Comparison of ENCODE assay signal across 31 cellular contexts in genomic region chr6:24344981-24345380, GRCh38. TPM values are rescaled to one million over a fixed set of nuclear protein-coding genes. Genes with fewer than 3 reads are reported as not detected.
"Had no signal": no experiment of that assay in that cellular context is flagged by ENCODE, and none has a peak within 500 bp of the region (broad histone marks: within the 10 kb centered on the region; RNA-seq: fewer than 3 reads in every experiment).

No MANE protein-coding gene starts in this region.

- H3K36me3 ChIP-seq: brain microvascular endothelial cell, MG63, Peyer's patch, WERI-Rb-1 had no signal

- H3K4me3 Mint-ChIP-seq: activated CD4-positive, alpha-beta memory T cell treated with anti-CD3 and anti-CD28 coated beads, Interleukin-2, amount 10 ng/mL, durations not matched to agents 7 days and 5 days; activated naive CD4-positive, alpha-beta T cell treated with anti-CD3 and anti-CD28 coated beads, Interleukin-2, amount 10 ng/mL, durations not matched to agents 7 days and 5 days; activated naive CD8-positive, alpha-beta T cell; activated naive CD8-positive, alpha-beta T cell treated with anti-CD3 and anti-CD28 coated beads, Interleukin-2, amount 50 U/mL, for 24 hours; activated T-cell treated with anti-CD3 and anti-CD28 coated beads, Interleukin-2, amount 50 U/mL, for 4 hours had no signal

- H3K9me3 Mint-ChIP-seq: activated CD4-positive, alpha-beta memory T cell treated with anti-CD3 and anti-CD28 coated beads, Interleukin-2, amount 10 ng/mL, durations not matched to agents 7 days and 5 days; activated naive CD4-positive, alpha-beta T cell treated with anti-CD3 and anti-CD28 coated beads, Interleukin-2, amount 10 ng/mL, durations not matched to agents 7 days and 5 days; activated naive CD8-positive, alpha-beta T cell treated with anti-CD3 and anti-CD28 coated beads, Interleukin-2, amount 50 U/mL, for 24 hours; activated T-cell treated with anti-CD3 and anti-CD28 coated beads, Interleukin-2, amount 50 U/mL, for 4 hours had no signal

- H3K4me3 ChIP-seq: MG63, Peyer's patch had no signal

- H3K27ac ChIP-seq: brain microvascular endothelial cell, Peyer's patch, WERI-Rb-1 had no signal

- H3K4me1 Mint-ChIP-seq: activated CD4-positive, alpha-beta memory T cell treated with anti-CD3 and anti-CD28 coated beads, Interleukin-2, amount 10 ng/mL, durations not matched to agents 7 days and 5 days; activated naive CD4-positive, alpha-beta T cell treated with anti-CD3 and anti-CD28 coated beads, Interleukin-2, amount 10 ng/mL, durations not matched to agents 7 days and 5 days; activated naive CD8-positive, alpha-beta T cell treated with anti-CD3 and anti-CD28 coated beads, Interleukin-2, amount 50 U/mL, for 24 hours had no signal

- ATAC-seq: activated naive CD8-positive, alpha-beta T cell treated with anti-CD3 and anti-CD28 coated beads, Interleukin-2, amount 50 U/mL, for 24 hours; activated T-cell treated with anti-CD3 and anti-CD28 coated beads, Interleukin-2, amount 50 U/mL, for 4 hours; PC-3 had no signal

- H3K27ac Mint-ChIP-seq: activated CD4-positive, alpha-beta memory T cell treated with anti-CD3 and anti-CD28 coated beads, Interleukin-2, amount 10 ng/mL, durations not matched to agents 7 days and 5 days; activated naive CD4-positive, alpha-beta T cell treated with anti-CD3 and anti-CD28 coated beads, Interleukin-2, amount 10 ng/mL, durations not matched to agents 7 days and 5 days; activated naive CD8-positive, alpha-beta T cell; activated naive CD8-positive, alpha-beta T cell treated with anti-CD3 and anti-CD28 coated beads, Interleukin-2, amount 50 U/mL, for 24 hours had no signal

- DNase-seq: activated CD4-positive, alpha-beta memory T cell treated with anti-CD3 and anti-CD28 coated beads, Interleukin-2, amount 10 ng/mL, durations not matched to agents 7 days and 5 days; activated CD4-positive, alpha-beta T cell treated with anti-CD3 and anti-CD28 coated beads for 1 hour; activated CD4-positive, alpha-beta T cell treated with anti-CD3 and anti-CD28 coated beads for 48 hours; activated CD4-positive, CD25-positive, alpha-beta regulatory T cell; activated effector memory CD4-positive, alpha-beta T cell treated with Interleukin-2 at 50 U/mL for 16 hours; activated naive CD4-positive, alpha-beta T cell treated with anti-CD3 and anti-CD28 coated beads, Interleukin-2, amount 10 ng/mL, durations not matched to agents 7 days and 5 days; activated naive CD8-positive, alpha-beta T cell treated with anti-CD3 and anti-CD28 coated beads, Interleukin-2, amount 50 U/mL, for 24 hours; activated T-cell treated with anti-CD3 and anti-CD28 coated beads for 4 hours; activated T-cell treated with anti-CD3 and anti-CD28 coated beads, Interleukin-2, amount 50 U/mL, for 4 hours; anterior cingulate cortex; brain microvascular endothelial cell; central memory CD4-positive, alpha-beta T cell; Kasumi-1; KG1; MG63; NCI-H1048; NCI-H1436 treated with DMSO at 0.1 percent for 48 hours; NCI-H1694 treated with DMSO at 0.1 percent for 48 hours; NCI-H2029; NCI-H345; NCI-H524 treated with DMSO at 0.1 percent for 48 hours; NCI-H748 treated with DMSO at 0.1 percent for 48 hours; NK-92 treated with Interleukin-12 subunit alpha and Interleukin-12 subunit beta, amount 100 ng/mL, for 24 hours; PC-3; Peyer's patch; Right ventricle myocardium superior; T1000; WERI-Rb-1 had no signal

- H3K4me1 ChIP-seq: Peyer's patch had no signal

- H3K27me3 ChIP-seq: brain microvascular endothelial cell, MG63, Peyer's patch had no signal

- H3K36me3 Mint-ChIP-seq: activated naive CD4-positive, alpha-beta T cell treated with anti-CD3 and anti-CD28 coated beads, Interleukin-2, amount 10 ng/mL, durations not matched to agents 7 days and 5 days had no signal

- H3K9me3 ChIP-seq: MG63, Peyer's patch had no signal

RNA-seq across cellular contexts. Expression of gene DCDC2, which starts 12.9 kb away (rescaled TPM):
- total RNA-seq: activated CD4-positive, alpha-beta memory T cell treated with anti-CD3 and anti-CD28 coated beads, Interleukin-2, amount 10 ng/mL, durations not matched to agents 7 days and 5 days; Right ventricle myocardium superior; T-helper 1 cell treated with Interleukin-12 subunit alpha and Interleukin-12 subunit beta and Interleukin-4 antibody, amounts not matched to agents 30 ng/mL and 1 ng/mL, for 36 hours; T-helper 2 cell treated with Interferon-gamma antibody and Interleukin-4, amounts not matched to agents 100 ng/mL and 5 ng/mL, for 36 hours had no signal
